Comparison of ENCODE assay signal across 9 cellular contexts in the genomic region with DNA sequence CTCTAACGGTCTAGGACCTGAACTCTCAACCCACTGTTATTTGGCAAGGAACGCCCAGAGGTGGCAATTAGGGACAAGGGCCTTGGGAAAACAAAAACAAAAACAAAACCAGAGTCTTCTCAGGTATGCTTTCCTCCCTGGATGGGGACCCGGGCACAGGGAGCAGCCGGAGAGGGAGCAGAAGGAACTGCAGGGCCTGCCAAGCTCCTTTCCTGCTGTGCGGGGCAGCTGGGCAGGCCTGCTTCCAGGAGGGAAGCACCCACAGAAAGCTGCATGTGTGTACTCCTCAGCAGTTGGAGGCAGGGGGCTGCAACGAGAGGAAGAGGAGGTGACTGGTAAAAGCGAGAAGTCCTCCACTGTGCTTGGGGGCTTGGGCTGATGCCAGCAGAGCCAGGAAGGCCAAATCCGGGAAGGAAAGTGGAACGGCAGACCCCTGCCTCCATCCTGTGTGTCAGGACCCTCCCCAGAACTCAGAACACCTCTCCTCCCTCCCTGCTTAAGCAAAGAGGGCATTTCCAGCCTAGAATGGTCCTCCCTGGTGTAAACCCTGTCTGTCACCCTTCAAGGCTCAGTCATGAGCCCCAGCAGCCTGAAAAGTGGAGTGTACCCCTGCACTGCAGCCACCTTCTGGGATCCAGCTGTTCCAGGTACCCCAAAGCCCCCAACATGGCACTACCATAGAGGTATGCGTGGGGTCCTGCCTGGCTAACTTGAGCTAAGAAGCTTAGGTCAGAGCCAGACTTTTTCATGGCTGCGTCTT. TPM values are rescaled to one million over a fixed set of nuclear protein-coding genes. Genes with fewer than 3 reads are reported as not detected.
DNase-seq lines count a peak whose midpoint lies in the region; ATAC-seq and TF ChIP-seq lines count a peak whose summit lies in the region.
"Had no signal": no experiment of that assay in that cellular context is flagged by ENCODE, and none has a peak within 500 bp of the region (broad histone marks: within the 10 kb centered on the region; RNA-seq: fewer than 3 reads in every experiment).

No MANE protein-coding gene starts in this region.

- H3K36me3 Mint-ChIP-seq in T-helper 2 cell treated with Interferon-gamma antibody and Interleukin-4, amounts not matched to agents 5 μg/mL and 100 μg/mL, for 36 hours (ENCODE audit: low read depth), result peaks cover 36% of the 10 kb centered on the region
- H3K36me3 Mint-ChIP-seq in stimulated activated effector memory CD8-positive, alpha-beta T cell treated with anti-CD3 and anti-CD28 coated beads, Interleukin-12 subunit alpha, Interleukin-12 subunit beta, amount 100 ng/mL, for 72 hours, result peaks cover 63% of the 10 kb centered on the region

- no peak overlapping the region for H3K27ac ChIP-seq in OCI-LY7 (ENCODE audit: low read depth, low read length, poor library complexity, severe bottlenecking)
- H3K27ac ChIP-seq in dorsolateral prefrontal cortex, result peak overlapping the region in 57 of 59 donors; percentile 1 to 80 (median 66)

- intact Hi-C loops in OCI-LY7 (cut with micrococcal nuclease; ENCODE audit: unreplicated experiment), result no loop called here
- intact Hi-C loops in dorsolateral prefrontal cortex (cut with DNase I), result no loop called here

- H3K4me3 Mint-ChIP-seq in T-helper 2 cell treated with Interferon-gamma antibody and Interleukin-4, amounts not matched to agents 5 μg/mL and 100 μg/mL, for 36 hours, result peak overlapping the region; percentile 53
- peak overlapping the region; percentile 57 for H3K4me3 Mint-ChIP-seq in stimulated activated effector memory CD8-positive, alpha-beta T cell treated with anti-CD3 and anti-CD28 coated beads, Interleukin-12 subunit alpha, Interleukin-12 subunit beta, amount 100 ng/mL, for 72 hours

- peaks cover 23% of the 10 kb centered on the region for H3K4me1 ChIP-seq in OCI-LY7 (ENCODE audit: insufficient read depth, low read length, poor library complexity, severe bottlenecking)

- no peaks in the 10 kb centered on the region for H3K79me2 ChIP-seq in OCI-LY7 (ENCODE audit: insufficient read depth, low read depth, low read length)

- no peak overlapping the region for H3K4me3 ChIP-seq in OCI-LY7 (ENCODE audit: low read depth, low read length, poor library complexity, severe bottlenecking)
- no peak overlapping the region for H3K4me3 ChIP-seq in dorsolateral prefrontal cortex

- H3K9me2 ChIP-seq in OCI-LY7 (ENCODE audit: insufficient read depth, low read length), result no peaks in the 10 kb centered on the region

- CTCF ChIA-PET in OCI-LY7 (lab: Charles Lee; ENCODE audit: unreplicated experiment), result no interaction called here

- no peaks in the 10 kb centered on the region for H3K9me3 ChIP-seq in OCI-LY7 (ENCODE audit: low read length)

- H4K20me1 ChIP-seq in OCI-LY7 (ENCODE audit: insufficient read depth, low read length), result no peaks in the 10 kb centered on the region

- no peaks in the 10 kb centered on the region for H3K27me3 ChIP-seq in dorsolateral prefrontal cortex

- H3K4me1 Mint-ChIP-seq in T-helper 2 cell treated with Interferon-gamma antibody and Interleukin-4, amounts not matched to agents 5 μg/mL and 100 μg/mL, for 36 hours (ENCODE audit: low read depth), result peaks cover 26% of the 10 kb centered on the region
- peaks cover 33% of the 10 kb centered on the region for H3K4me1 Mint-ChIP-seq in stimulated activated effector memory CD8-positive, alpha-beta T cell treated with anti-CD3 and anti-CD28 coated beads, Interleukin-12 subunit alpha, Interleukin-12 subunit beta, amount 100 ng/mL, for 72 hours

- no peaks in the 10 kb centered on the region for H3K36me3 ChIP-seq in OCI-LY7 (ENCODE audit: insufficient read depth, low read length)

- no peak for TF ChIP-seq CTCF in OCI-LY7 (conservative IDR thresholded peaks at IDR 0.05; ENCODE audit: low read length)
- no peak for TF ChIP-seq CTCF in dorsolateral prefrontal cortex (IDR thresholded peaks at IDR 0.05 in 54 of 56, conservative IDR thresholded peaks at IDR 0.05 in 2 of 56; ENCODE audit: low read depth in 1 of 56, partially characterized antibody in 56 of 56)

- no peaks in the 10 kb centered on the region for H3K27me3 Mint-ChIP-seq in T-helper 2 cell treated with Interferon-gamma antibody and Interleukin-4, amounts not matched to agents 5 μg/mL and 100 μg/mL, for 36 hours (ENCODE audit: low read depth)
- H3K27me3 Mint-ChIP-seq: activated B cell treated with CpG ODN at 0.5 μM for 24 hours had no signal

- H3K4me2 ChIP-seq in OCI-LY7 (ENCODE audit: low read length), result peak overlapping the region; percentile 33

- POLR2A ChIA-PET in OCI-LY7 (lab: Charles Lee), result interaction anchor here (1.0 kb wide), 1 partner anchor 9 kb away, joined by 5 read pairs; no protein-coding TSS in a partner anchor

- no TSS peak for BruUV-seq in OCI-LY7 (replicated peaks; lab: Mats Ljungman, UMichigan)

- H3K9me3 Mint-ChIP-seq in T-helper 2 cell treated with Interferon-gamma antibody and Interleukin-4, amounts not matched to agents 5 μg/mL and 100 μg/mL, for 36 hours, result no peaks in the 10 kb centered on the region
- no peaks in the 10 kb centered on the region for H3K9me3 Mint-ChIP-seq in stimulated activated effector memory CD8-positive, alpha-beta T cell treated with anti-CD3 and anti-CD28 coated beads, Interleukin-12 subunit alpha, Interleukin-12 subunit beta, amount 100 ng/mL, for 72 hours
- H3K9me3 Mint-ChIP-seq: activated B cell treated with CpG ODN at 0.5 μM for 24 hours had no signal

- no peak for ATAC-seq in stimulated activated effector memory CD8-positive, alpha-beta T cell treated with anti-CD3 and anti-CD28 coated beads, Interleukin-12 subunit alpha, Interleukin-12 subunit beta, amount 100 ng/mL, for 72 hours
- no peak for ATAC-seq in GM18502 (IDR thresholded peaks at IDR 0.05; ENCODE audit: poor library complexity, unreplicated experiment)
- no peak for ATAC-seq in esophagus mucosa

- peak overlapping the region; percentile 95 for H3K27ac Mint-ChIP-seq in T-helper 2 cell treated with Interferon-gamma antibody and Interleukin-4, amounts not matched to agents 5 μg/mL and 100 μg/mL, for 36 hours
- peak overlapping the region; percentile 92 for H3K27ac Mint-ChIP-seq in stimulated activated effector memory CD8-positive, alpha-beta T cell treated with anti-CD3 and anti-CD28 coated beads, Interleukin-12 subunit alpha, Interleukin-12 subunit beta, amount 100 ng/mL, for 72 hours
- H3K27ac Mint-ChIP-seq: activated B cell treated with CpG ODN at 0.5 μM for 24 hours had no signal

- H2AFZ ChIP-seq in OCI-LY7 (ENCODE audit: low read length), result peak overlapping the region; percentile 85

- no peak for DNase-seq in T-helper 2 cell treated with Interferon-gamma antibody and Interleukin-4, amounts not matched to agents 5 μg/mL and 100 μg/mL, for 36 hours (ENCODE audit: low spot score)
- no peak for DNase-seq in T-helper 2 cell
- no peak for DNase-seq in OCI-LY7 (ENCODE audit: low spot score)
- peak in 1 of 10 donors; percentile 60 for DNase-seq in dorsolateral prefrontal cortex
- DNase-seq in stimulated activated effector memory CD8-positive, alpha-beta T cell treated with anti-CD3 and anti-CD28 coated beads, Interleukin-12 subunit alpha, Interleukin-12 subunit beta, amount 100 ng/mL, for 72 hours (ENCODE audit: low spot score in 2 of 2), result no peak
- DNase-seq in NCI-H1436 treated with DMSO at 0.1 percent for 48 hours (lab: John Stamatoyannopoulos, UW), result no peak
- DNase-seq: activated B cell treated with CpG ODN at 0.5 μM for 24 hours had no signal

RNA-seq across cellular contexts. Expression of a gene that starts 56.3 kb away (rescaled TPM):
- total RNA-seq in OCI-LY7 (2014; rRNA removed; shearing (Covaris generic)), result 2.6 and 2.8 TPM in 2 replicates
- total RNA-seq in OCI-LY7 (2022) (7.2 and 7.3 TPM in 2 replicates), dorsolateral prefrontal cortex (10 to 100 TPM; 37.2 to 80.0 (median 54.1) TPM), esophagus mucosa (9.5 TPM)
